In the genomic region with DNA sequence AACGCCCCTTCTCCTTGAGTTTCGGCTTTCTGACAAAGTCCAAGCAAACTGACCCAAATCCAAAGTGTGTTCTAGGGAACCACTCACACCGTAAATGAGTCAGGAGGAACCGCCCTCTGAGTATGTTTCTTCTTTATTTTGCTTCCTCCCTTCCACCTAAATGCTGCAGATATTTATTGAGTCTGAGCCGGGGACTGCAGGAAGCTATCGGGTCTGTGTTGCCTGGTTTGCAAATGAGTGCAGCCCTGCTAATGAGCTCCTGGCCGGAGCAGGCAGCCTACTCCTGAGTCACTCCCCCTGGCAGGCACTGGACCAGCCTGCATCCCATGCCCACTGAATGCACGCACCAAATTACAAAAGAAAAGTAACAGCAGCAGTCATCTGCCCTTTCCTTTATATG, we compare ENCODE assay signal across 9 cellular contexts.
DNase-seq lines count a peak whose midpoint lies in the region; ATAC-seq and TF ChIP-seq lines count a peak whose summit lies in the region.
"Had no signal": no experiment of that assay in that cellular context is flagged by ENCODE, and none has a peak within 500 bp of the region (broad histone marks: within the 10 kb centered on the region; RNA-seq: fewer than 3 reads in every experiment).

No MANE protein-coding gene starts in this region.

- TF ChIP-seq POLR2A in spleen (IDR thresholded peaks at IDR 0.05), result no peak

- no peaks in the 10 kb centered on the region for H3K36me3 ChIP-seq in spleen

- peak overlapping the region in 2 of 8 donors; percentile 5 to 50 for H3K4me3 ChIP-seq in spleen

- peak overlapping the region in 7 of 8 donors; percentile 83 to 96 (median 87) for H3K27ac ChIP-seq in spleen

- no peaks in the 10 kb centered on the region for H3K9me3 ChIP-seq in spleen

- 30 to 62% (median 50%) methylated on average over 8 of the region's 8 CpGs for WGBS in spleen, 5 donors

- H3K4me1 ChIP-seq in spleen, result peaks cover 3 to 69% (median 40%) of the 10 kb centered on the region in 6 donors

- no peak for ATAC-seq in left lobe of liver
- no peak for ATAC-seq in GM21515 (IDR thresholded peaks at IDR 0.05; ENCODE audit: unreplicated experiment)
- ATAC-seq in HG03045 (IDR thresholded peaks at IDR 0.05; ENCODE audit: unreplicated experiment), result no peak
- ATAC-seq: activated T-helper 17 cell treated with anti-CD3 and anti-CD28 coated beads, Interleukin-2, amount 50 U/mL, for 72 hours had no signal

- H3K27me3 ChIP-seq in spleen (replicated peaks in 1 of 7), result no peaks in the 10 kb centered on the region

- intact Hi-C loops in spleen (cut with DNase I; ENCODE audit: low total_unique reads), result no loop called here

- DNase-seq in M059J (ENCODE audit: low read depth) (peak; percentile 82), anterior cingulate cortex (lab: John Stamatoyannopoulos, UW) (peak in 45 of 58 donors; percentile 3 to 74 (median 44)), left lobe of liver (ENCODE audit: low spot score) (peak; percentile 46), spleen (no peak), DMS 273 (lab: John Stamatoyannopoulos, UW; ENCODE audit: unreplicated experiment) (no peak)
- no peak for DNase-seq in stimulated activated naive CD4-positive, alpha-beta T cell treated with Interleukin-2 at 50 U/mL for 16 hours (lab: John Stamatoyannopoulos, UW)

- TF ChIP-seq CTCF in spleen (IDR thresholded peaks at IDR 0.05 in 8 of 11, conservative IDR thresholded peaks at IDR 0.05 in 3 of 11), result no peak

Comparison
In these comparisons a context has a peak if more than half of its experiments do, and no peak if none do; other contexts are left out.
1. DNase-seq: peak in M059J (single experiment), anterior cingulate cortex (45 of 58) and left lobe of liver (single experiment); none in spleen (single experiment), stimulated activated naive CD4-positive, alpha-beta T cell treated with Interleukin-2 at 50 U/mL for 16 hours (single experiment) and DMS 273 (single experiment).